8 cellular contexts compared by ENCODE assay signal in genomic region chr11:96341237-96342130, GRCh38. TPM values are rescaled to one million over a fixed set of nuclear protein-coding genes. Genes with fewer than 3 reads are reported as not detected.
A peak's percentile ranks its signal among the peaks of the same experiment; 100 is the strongest.
DNase-seq lines count a peak whose midpoint lies in the region; ATAC-seq and TF ChIP-seq lines count a peak whose summit lies in the region.

No MANE protein-coding gene starts in this region.

- H3K4me3 Mint-ChIP-seq in Caco-2 (ENCODE audit: unreplicated experiment): peak overlapping the region; percentile 93
- H3K4me3 Mint-ChIP-seq in stimulated activated naive CD8-positive, alpha-beta T cell treated with anti-CD3 and anti-CD28 coated beads, Interleukin-15, amount 100 ng/mL, for 72 hours: peak overlapping the region; percentile 93 to 99

- CTCF ChIA-PET in Caco-2 (lab: Charles Lee): interaction anchor here (0.7 to 4.0 kb wide), 15 partner anchors 9 to 552 kb away, joined by 3 to 119 read pairs (median 6); partner anchors contain the start of genes CCDC82, FAM76B and JRKL

- peak; percentile 31 for ATAC-seq in GM21619 (IDR thresholded peaks at IDR 0.05; ENCODE audit: unreplicated experiment)
- ATAC-seq in stimulated activated naive CD8-positive, alpha-beta T cell treated with anti-CD3 and anti-CD28 coated beads, Interleukin-15, amount 100 ng/mL, for 72 hours: peak; percentile 71

- POLR2A ChIA-PET in Caco-2 (lab: Charles Lee): interaction anchor here (0.5 kb wide), 1 partner anchor 327 kb away, joined by 3 read pairs; no protein-coding TSS in a partner anchor

- BruUV-seq in Caco-2 (replicated peaks; lab: Mats Ljungman, UMichigan): no TSS peak

- no peaks in the 10 kb centered on the region for H3K27me3 Mint-ChIP-seq in Caco-2 (ENCODE audit: insufficient read depth, unreplicated experiment)
- no peaks in the 10 kb centered on the region for H3K27me3 Mint-ChIP-seq in stimulated activated naive CD8-positive, alpha-beta T cell treated with anti-CD3 and anti-CD28 coated beads, Interleukin-15, amount 100 ng/mL, for 72 hours

- H3K9me3 Mint-ChIP-seq in Caco-2 (ENCODE audit: unreplicated experiment): no peaks in the 10 kb centered on the region
- no peaks in the 10 kb centered on the region for H3K9me3 Mint-ChIP-seq in stimulated activated naive CD8-positive, alpha-beta T cell treated with anti-CD3 and anti-CD28 coated beads, Interleukin-15, amount 100 ng/mL, for 72 hours

- peaks cover 36% of the 10 kb centered on the region for H3K4me1 Mint-ChIP-seq in Caco-2 (ENCODE audit: low read depth, unreplicated experiment)
- H3K4me1 Mint-ChIP-seq in stimulated activated naive CD8-positive, alpha-beta T cell treated with anti-CD3 and anti-CD28 coated beads, Interleukin-15, amount 100 ng/mL, for 72 hours: peaks cover 54% of the 10 kb centered on the region

- peaks cover 35% of the 10 kb centered on the region for H3K4me1 ChIP-seq in Caco-2

- H3K27ac Mint-ChIP-seq in Caco-2 (ENCODE audit: unreplicated experiment): peak overlapping the region; percentile 68
- peak overlapping the region; percentile 93 to 97 for H3K27ac Mint-ChIP-seq in stimulated activated naive CD8-positive, alpha-beta T cell treated with anti-CD3 and anti-CD28 coated beads, Interleukin-15, amount 100 ng/mL, for 72 hours

- intact Hi-C loops in Caco-2 (cut with micrococcal nuclease; ENCODE audit: unreplicated experiment): loop anchor here (2.0 to 5.0 kb wide), 5 partner anchors 33 to 505 kb away; partner anchors contain the start of gene MTMR2

- no peaks in the 10 kb centered on the region for H3K36me3 ChIP-seq in Caco-2 (ENCODE audit: control insufficient read depth, insufficient read depth, low read length)

- TF ChIP-seq CTCF in Caco-2 (IDR thresholded peaks at IDR 0.05; ENCODE audit: insufficient read depth in 1 of 2, low read depth in 1 of 2, low read length in 1 of 2, severe bottlenecking in 1 of 2, unreplicated experiment in 1 of 2): peak; percentile 28 to 72
- peak; percentile 66 for TF ChIP-seq CTCF in epithelial cell of proximal tubule (conservative IDR thresholded peaks at IDR 0.05; ENCODE audit: low read depth, low read length)

- H3K4me3 ChIP-seq in Caco-2 (ENCODE audit: low read depth, low read length) (peak overlapping the region; percentile 66), epithelial cell of proximal tubule (ENCODE audit: low read depth, low read length) (peak overlapping the region; percentile 74)

- H3K27me3 ChIP-seq in Caco-2 (replicated peaks; ENCODE audit: control insufficient read depth, insufficient read depth, low read length): no peaks in the 10 kb centered on the region

- H3K9me3 ChIP-seq in Caco-2: no peaks in the 10 kb centered on the region

- H3K36me3 Mint-ChIP-seq in Caco-2 (ENCODE audit: insufficient read depth, unreplicated experiment): no peaks in the 10 kb centered on the region

- peak; percentile 45 to 50 for DNase-seq in Caco-2
- DNase-seq in NCI-H146 treated with DMSO at 0.1 percent for 48 hours (lab: John Stamatoyannopoulos, UW; ENCODE audit: unreplicated experiment): peak; percentile 26
- peak; percentile 40 for DNase-seq in activated T-cell treated with anti-CD3 and anti-CD28 coated beads for 1 hour (ENCODE audit: low read depth)
- DNase-seq in epithelial cell of proximal tubule (ENCODE audit: low read depth): no peak
- DNase-seq in myocyte (ENCODE audit: low read depth): peak; percentile 34
- DNase-seq in stimulated activated naive CD8-positive, alpha-beta T cell treated with anti-CD3 and anti-CD28 coated beads, Interleukin-15, amount 100 ng/mL, for 72 hours: peak; percentile 77 to 81
- DNase-seq in inferior parietal cortex (ENCODE audit: extremely low spot score): no peak

RNA-seq across cellular contexts. Expression of gene MAML2, which starts 1.5 kb away (rescaled TPM):
- 11.5 and 12.2 TPM in 2 replicates for total RNA-seq in Caco-2 (2022)
- total RNA-seq in epithelial cell of proximal tubule: 4.9 and 5.1 TPM in 2 replicates
- 8.0 and 8.8 TPM in 2 replicates for total RNA-seq in myocyte
- polyA plus RNA-seq in myocyte (2012): 7.1 TPM

RNA-seq across cellular contexts. Expression of gene CCDC82, which starts 48.2 kb away (rescaled TPM):
- total RNA-seq in Caco-2 (2022) (38.2 TPM in 2 replicates), epithelial cell of proximal tubule (10.7 and 12.7 TPM in 2 replicates), myocyte (8.5 and 12.0 TPM in 2 replicates)
- 10.4 TPM for polyA plus RNA-seq in myocyte (2012)

RNA-seq across cellular contexts. Expression of gene JRKL, which starts 48.3 kb away (rescaled TPM):
- total RNA-seq in Caco-2 (2022): 16.6 and 17.4 TPM in 2 replicates
- total RNA-seq in epithelial cell of proximal tubule: 5.1 and 7.0 TPM in 2 replicates
- 6.0 and 7.1 TPM in 2 replicates for total RNA-seq in myocyte
- polyA plus RNA-seq in myocyte (2012): 6.4 TPM

Comparison
In these comparisons a context has a peak if more than half of its experiments do, and no peak if none do; other contexts are left out.
1. DNase-seq: peak in Caco-2 (2 of 2), NCI-H146 treated with DMSO at 0.1 percent for 48 hours (single experiment), activated T-cell treated with anti-CD3 and anti-CD28 coated beads for 1 hour (single experiment), myocyte (single experiment) and stimulated activated naive CD8-positive, alpha-beta T cell treated with anti-CD3 and anti-CD28 coated beads, Interleukin-15, amount 100 ng/mL, for 72 hours (2 of 2); none in epithelial cell of proximal tubule (single experiment) and inferior parietal cortex (single experiment).